In the genomic region with DNA sequence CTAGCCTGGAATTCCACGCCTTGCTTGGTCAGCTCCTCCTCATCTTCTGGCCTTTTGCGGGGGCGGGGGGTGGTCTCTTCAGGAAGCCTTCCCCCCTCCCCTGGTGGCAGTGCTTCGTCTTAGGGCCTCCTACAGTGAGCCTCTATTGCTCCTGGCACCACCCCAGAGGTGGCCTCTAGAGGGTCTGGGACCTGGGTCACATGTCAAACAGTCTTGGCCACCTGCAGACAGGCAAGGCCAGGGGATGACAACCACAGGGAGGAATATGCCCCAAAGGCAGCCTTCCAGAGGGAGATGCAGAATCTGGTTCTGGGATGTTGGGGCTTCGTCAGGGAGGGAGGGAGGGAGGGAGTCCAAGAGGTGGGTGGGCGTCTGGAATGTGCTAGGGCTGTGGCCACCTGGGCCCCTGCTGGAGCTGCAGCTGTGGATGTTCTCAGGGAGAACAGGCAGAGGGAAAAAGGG, we compare ENCODE assay signal across 29 cellular contexts. TPM values are rescaled to one million over a fixed set of nuclear protein-coding genes. Genes with fewer than 3 reads are reported as not detected.
"Had no signal": no experiment of that assay in that cellular context is flagged by ENCODE, and none has a peak within 500 bp of the region (broad histone marks: within the 10 kb centered on the region; RNA-seq: fewer than 3 reads in every experiment).

No MANE protein-coding gene starts in this region.

- H3K36me3 Mint-ChIP-seq: activated CD4-positive, alpha-beta memory T cell treated with anti-CD3 and anti-CD28 coated beads for 36 hours; activated naive CD4-positive, alpha-beta T cell treated with anti-CD3 and anti-CD28 coated beads, Interleukin-2, amount 50 U/mL, for 24 hours had no signal

- H3K27me3 ChIP-seq: brain microvascular endothelial cell, cardiac muscle cell, Peyer's patch, SJCRH30 had no signal

- DNase-seq: activated CD4-positive, alpha-beta memory T cell treated with anti-CD3 and anti-CD28 coated beads for 36 hours; activated CD4-positive, alpha-beta T cell treated with anti-CD3 and anti-CD28 coated beads, Interleukin-2, amount 10 ng/mL, durations not matched to agents 7 days and 5 days; activated CD4-positive, CD25-positive, alpha-beta regulatory T cell; activated CD8-positive, alpha-beta memory T cell treated with anti-CD3 and anti-CD28 coated beads for 24 hours; activated naive CD4-positive, alpha-beta T cell; activated T-cell treated with anti-CD3 and anti-CD28 coated beads, Interleukin-2, amount 50 U/mL, for 72 hours; amygdala; brain microvascular endothelial cell; IMR-90; KG1; NCI-H1092; NCI-H1417; NCI-H2029; NCI-H2107; NCI-H2171 treated with DMSO at 0.1 percent for 48 hours; NCI-H226; NCI-H526; NCI-H82; NK-92 treated with Interleukin-12 subunit alpha and Interleukin-12 subunit beta, amount 100 ng/mL, for 24 hours; Right ventricle myocardium superior; SJCRH30; SK-N-SH; T-helper 1 cell had no signal

- H3K4me3 ChIP-seq: cardiac muscle cell, Peyer's patch, SJCRH30 had no signal

- H3K4me1 ChIP-seq: Peyer's patch, SJCRH30 had no signal

- H3K9me3 Mint-ChIP-seq: activated CD4-positive, alpha-beta memory T cell treated with anti-CD3 and anti-CD28 coated beads for 36 hours; activated CD4-positive, alpha-beta T cell treated with anti-CD3 and anti-CD28 coated beads, Interleukin-2, amount 10 ng/mL, durations not matched to agents 7 days and 5 days; activated naive CD4-positive, alpha-beta T cell treated with anti-CD3 and anti-CD28 coated beads, Interleukin-2, amount 50 U/mL, for 24 hours; activated T-cell treated with anti-CD3 and anti-CD28 coated beads, Interleukin-2, amount 50 U/mL, for 72 hours; activated T-helper 2 cell treated with anti-CD3 and anti-CD28 coated beads, Interferon-gamma antibody, Interleukin-2, Interleukin-4, amounts not matched to agents 10 μg/mL and 5 μg/mL and 100 μg/mL, durations not matched to agents 14 hours and 24 hours and 36 hours had no signal

- H3K9ac ChIP-seq: SK-N-SH had no signal

- H3K27me3 Mint-ChIP-seq: activated CD4-positive, alpha-beta memory T cell treated with anti-CD3 and anti-CD28 coated beads for 36 hours; activated naive CD4-positive, alpha-beta T cell treated with anti-CD3 and anti-CD28 coated beads, Interleukin-2, amount 50 U/mL, for 24 hours had no signal

- H3K9me3 ChIP-seq: Peyer's patch, SJCRH30, SK-N-SH had no signal

- H3K4me2 ChIP-seq: SK-N-SH had no signal

- H3K4me3 Mint-ChIP-seq: activated CD4-positive, alpha-beta memory T cell treated with anti-CD3 and anti-CD28 coated beads for 36 hours; activated CD4-positive, alpha-beta T cell treated with anti-CD3 and anti-CD28 coated beads, Interleukin-2, amount 10 ng/mL, durations not matched to agents 7 days and 5 days; activated naive CD4-positive, alpha-beta T cell treated with anti-CD3 and anti-CD28 coated beads, Interleukin-2, amount 50 U/mL, for 24 hours; activated T-cell treated with anti-CD3 and anti-CD28 coated beads, Interleukin-2, amount 50 U/mL, for 72 hours had no signal

- H3K27ac Mint-ChIP-seq: activated CD4-positive, alpha-beta memory T cell treated with anti-CD3 and anti-CD28 coated beads for 36 hours; activated naive CD4-positive, alpha-beta T cell treated with anti-CD3 and anti-CD28 coated beads, Interleukin-2, amount 50 U/mL, for 24 hours; activated T-cell treated with anti-CD3 and anti-CD28 coated beads, Interleukin-2, amount 50 U/mL, for 72 hours; activated T-helper 2 cell treated with anti-CD3 and anti-CD28 coated beads, Interferon-gamma antibody, Interleukin-2, Interleukin-4, amounts not matched to agents 10 μg/mL and 5 μg/mL and 100 μg/mL, durations not matched to agents 14 hours and 24 hours and 36 hours had no signal

- H3K36me3 ChIP-seq: brain microvascular endothelial cell, cardiac muscle cell, Peyer's patch, SJCRH30 had no signal

- ATAC-seq: activated T-cell treated with anti-CD3 and anti-CD28 coated beads, Interleukin-2, amount 50 U/mL, for 72 hours had no signal

- H3K27ac ChIP-seq: brain microvascular endothelial cell, cardiac muscle cell, Peyer's patch, RWPE1, SJCRH30, VCaP had no signal

RNA-seq across cellular contexts. Expression of gene SMPD3, which starts 50.6 kb away (rescaled TPM):
- total RNA-seq: IMR-90 had no signal
- polyA plus RNA-seq: IMR-90 had no signal
